In the genomic region with DNA sequence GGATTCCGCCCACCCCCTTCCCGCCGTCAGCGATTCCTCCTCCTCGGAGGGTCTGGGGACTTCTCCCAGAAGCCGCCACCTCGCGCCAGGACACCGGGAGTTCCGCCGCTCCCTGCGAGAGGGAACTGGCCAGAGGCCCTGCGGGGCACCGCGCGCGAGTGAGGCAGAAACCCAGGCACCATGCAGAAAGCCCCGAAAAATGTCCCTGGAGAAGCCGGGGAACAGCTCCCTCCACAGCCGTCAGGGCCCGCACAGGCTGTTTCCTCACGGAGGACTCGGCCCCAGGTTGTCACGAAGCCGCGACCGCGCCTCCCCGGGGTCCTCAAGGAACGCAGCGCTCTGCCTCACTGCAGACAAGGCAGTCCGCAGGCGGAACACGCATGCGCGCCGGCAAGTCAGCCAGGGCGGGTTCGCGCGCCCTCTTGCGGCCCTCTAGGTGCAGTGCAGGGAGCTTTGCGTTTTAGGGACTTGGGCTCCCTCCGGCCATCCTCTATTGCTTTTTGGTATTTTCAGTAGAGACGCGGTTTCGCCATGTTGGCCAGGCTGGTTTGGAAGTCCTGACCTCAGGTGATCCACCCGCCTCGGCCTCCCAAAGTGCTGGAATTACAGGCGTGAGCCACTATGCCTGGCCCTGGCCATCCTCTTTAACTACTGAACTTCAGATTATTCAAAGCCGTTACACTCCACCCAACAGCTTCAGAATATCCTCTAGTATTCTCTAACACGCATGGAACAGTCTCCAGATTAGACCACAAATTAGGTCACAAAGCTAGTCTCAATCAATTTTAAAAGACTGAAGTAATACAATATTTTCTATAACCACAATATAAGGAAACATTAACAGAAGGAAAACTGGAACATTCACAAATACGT, we compare ENCODE assay signal across 8 cellular contexts. TPM values are rescaled to one million over a fixed set of nuclear protein-coding genes. Genes with fewer than 3 reads are reported as not detected.
DNase-seq lines count a peak whose midpoint lies in the region; ATAC-seq and TF ChIP-seq lines count a peak whose summit lies in the region.

No MANE protein-coding gene starts in this region.

- no peak overlapping the region for H3K4me3 ChIP-seq in CD4-positive, CD25-positive, alpha-beta regulatory T cell (ENCODE audit: low read depth, low read length)
- H3K4me3 ChIP-seq in OCI-LY7 (ENCODE audit: low read depth, low read length, poor library complexity, severe bottlenecking): no peak overlapping the region
- H3K4me3 ChIP-seq in epithelial cell of proximal tubule (ENCODE audit: low read depth, low read length): peak overlapping the region; percentile 74
- H3K4me3 ChIP-seq in mucosa of descending colon: peak overlapping the region; percentile 15

- no peaks in the 10 kb centered on the region for H3K36me3 Mint-ChIP-seq in CD4-positive, CD25-positive, alpha-beta regulatory T cell

- peaks cover 13% of the 10 kb centered on the region for H3K27me3 ChIP-seq in CD4-positive, CD25-positive, alpha-beta regulatory T cell (ENCODE audit: control insufficient read depth, insufficient read depth, low read length)

- no peaks in the 10 kb centered on the region for H4K20me1 ChIP-seq in OCI-LY7 (ENCODE audit: insufficient read depth, low read length)

- H3K4me2 ChIP-seq in OCI-LY7 (ENCODE audit: low read length): peak overlapping the region; percentile 38; the same call in 1 of the 2 replicates

- no peaks in the 10 kb centered on the region for H3K9me3 Mint-ChIP-seq in CD4-positive, CD25-positive, alpha-beta regulatory T cell

- H2AFZ ChIP-seq in OCI-LY7 (ENCODE audit: low read length): no peak overlapping the region

- H3K79me2 ChIP-seq in OCI-LY7 (ENCODE audit: insufficient read depth, low read depth, low read length): no peaks in the 10 kb centered on the region

- H3K27me3 Mint-ChIP-seq in CD4-positive, CD25-positive, alpha-beta regulatory T cell: peaks cover 53% of the 10 kb centered on the region

- H3K27ac ChIP-seq in CD4-positive, CD25-positive, alpha-beta regulatory T cell (ENCODE audit: insufficient read depth, low read length, poor library complexity, severe bottlenecking): no peak overlapping the region
- H3K27ac ChIP-seq in OCI-LY7 (ENCODE audit: low read depth, low read length, poor library complexity, severe bottlenecking): no peak overlapping the region

- H3K4me1 ChIP-seq in CD4-positive, CD25-positive, alpha-beta regulatory T cell (ENCODE audit: control insufficient read depth, insufficient read depth, low read length, poor library complexity, severe bottlenecking): peaks cover 13% of the 10 kb centered on the region
- H3K4me1 ChIP-seq in OCI-LY7 (ENCODE audit: insufficient read depth, low read length, poor library complexity, severe bottlenecking) (no peaks in the 10 kb centered on the region), mucosa of descending colon (ENCODE audit: low read depth) (peaks cover 4% of the 10 kb centered on the region)

- H3K9me2 ChIP-seq in OCI-LY7 (ENCODE audit: insufficient read depth, low read length): no peaks in the 10 kb centered on the region

- peak overlapping the region; percentile 82 to 88 (median 83) for H3K4me3 Mint-ChIP-seq in CD4-positive, CD25-positive, alpha-beta regulatory T cell

- POLR2A ChIA-PET in OCI-LY7 (lab: Charles Lee): interaction anchor here (0.6 to 0.7 kb wide), 2 partner anchors 132 to 1364 kb away, joined by 3 read pairs; no protein-coding TSS in a partner anchor

- DNase-seq in CD4-positive, CD25-positive, alpha-beta regulatory T cell: peak; percentile 84 to 90 (median 89)
- DNase-seq in HuH-7.5 (ENCODE audit: low spot score): peak; percentile 85
- peak; percentile 74 for DNase-seq in OCI-LY7 (ENCODE audit: low spot score)
- peak; percentile 88 for DNase-seq in activated T-cell treated with anti-CD3 and anti-CD28 coated beads for 4 hours
- DNase-seq in epithelial cell of proximal tubule (ENCODE audit: low read depth): peak; percentile 9
- peak; percentile 91 to 95 (median 92) for DNase-seq in mucosa of descending colon
- DNase-seq in stimulated activated CD8-positive, alpha-beta memory T cell treated with anti-CD3 and anti-CD28 coated beads, Interleukin-2, amount 100 ng/mL, for 48 hours (ENCODE audit: low read depth in 2 of 2): peak; percentile 85 to 89

- intact Hi-C loops in OCI-LY7 (cut with micrococcal nuclease; ENCODE audit: unreplicated experiment): no loop called here
- intact Hi-C loops in mucosa of descending colon (cut with DNase I, micrococcal nuclease): loop anchor here in 1 of 2 donors (5.0 kb wide), 1 partner anchor 52 kb away; no protein-coding TSS in a partner anchor

- no peaks in the 10 kb centered on the region for H3K36me3 ChIP-seq in CD4-positive, CD25-positive, alpha-beta regulatory T cell (ENCODE audit: control insufficient read depth, insufficient read depth, low read length)
- H3K36me3 ChIP-seq in OCI-LY7 (ENCODE audit: insufficient read depth, low read length) (no peaks in the 10 kb centered on the region), mucosa of descending colon (ENCODE audit: low read depth) (no peaks in the 10 kb centered on the region)

- CTCF ChIA-PET in OCI-LY7 (lab: Charles Lee; ENCODE audit: unreplicated experiment): no interaction called here

- ATAC-seq in CD4-positive, CD25-positive, alpha-beta regulatory T cell (ENCODE audit: low read depth in 2 of 2): peak; percentile 86 to 90
- ATAC-seq in GM21390 (IDR thresholded peaks at IDR 0.05; ENCODE audit: unreplicated experiment) (peak; percentile 79), mucosa of descending colon (peak; percentile 100)

- TF ChIP-seq CTCF in OCI-LY7 (conservative IDR thresholded peaks at IDR 0.05; ENCODE audit: low read length): peak; percentile 86
- TF ChIP-seq CTCF in epithelial cell of proximal tubule (conservative IDR thresholded peaks at IDR 0.05; ENCODE audit: low read depth, low read length): peak; percentile 97
- peak; percentile 99 for TF ChIP-seq CTCF in mucosa of descending colon (IDR thresholded peaks at IDR 0.05)

- peak overlapping the region in 1 of 3 donors; percentile 38 for H3K27ac Mint-ChIP-seq in CD4-positive, CD25-positive, alpha-beta regulatory T cell

- peaks cover 5 to 10% (median 7%) of the 10 kb centered on the region in 4 donors for H3K4me1 Mint-ChIP-seq in CD4-positive, CD25-positive, alpha-beta regulatory T cell

- no peaks in the 10 kb centered on the region for H3K9me3 ChIP-seq in CD4-positive, CD25-positive, alpha-beta regulatory T cell (ENCODE audit: control insufficient read depth in 2 of 2, low read length in 2 of 2)
- no peaks in the 10 kb centered on the region for H3K9me3 ChIP-seq in OCI-LY7 (ENCODE audit: low read length)
- no peaks in the 10 kb centered on the region for H3K9me3 ChIP-seq in mucosa of descending colon

- no TSS peak for BruUV-seq in OCI-LY7 (replicated peaks; lab: Mats Ljungman, UMichigan)

RNA-seq across cellular contexts. Expression of a gene that starts 20.3 kb away (rescaled TPM):
- 5.4 TPM for total RNA-seq in CD4-positive, CD25-positive, alpha-beta regulatory T cell
- 10 to 100 TPM in 3 of 4 donors, 1 to 10 TPM in 1; 8.1 to 14.4 (median 11.9) TPM for polyA plus RNA-seq in CD4-positive, CD25-positive, alpha-beta regulatory T cell
- 4.5 and 8.5 TPM in 2 replicates for total RNA-seq in OCI-LY7 (2014; rRNA removed; shearing (Covaris generic))
- 7.0 and 9.1 TPM in 2 replicates for total RNA-seq in OCI-LY7 (2022)
- total RNA-seq in epithelial cell of proximal tubule: 3.3 and 5.2 TPM in 2 replicates
- total RNA-seq in mucosa of descending colon: 1 to 10 TPM in 2 of 3 donors, under 1 TPM in 1; 0.96 to 8.0 (median 4.8) TPM

Comparison
In these comparisons a context has a peak if more than half of its experiments do, and no peak if none do; other contexts are left out.
1. DNase-seq: peak in every context shown above with its lines; median percentile 92 in mucosa of descending colon; 89 in CD4-positive, CD25-positive, alpha-beta regulatory T cell; 88 in activated T-cell treated with anti-CD3 and anti-CD28 coated beads for 4 hours; 87 in stimulated activated CD8-positive, alpha-beta memory T cell treated with anti-CD3 and anti-CD28 coated beads, Interleukin-2, amount 100 ng/mL, for 48 hours; 85 in HuH-7.5; 74 in OCI-LY7; 9 in epithelial cell of proximal tubule.
2. H3K4me3 ChIP-seq: peak in epithelial cell of proximal tubule (single experiment) and mucosa of descending colon (single experiment); none in CD4-positive, CD25-positive, alpha-beta regulatory T cell (single experiment) and OCI-LY7 (single experiment).
3. Peak in every context shown above with its lines, with median percentiles within 50 percentile points of each other: ATAC-seq and CTCF ChIP-seq.